1 cellular context compared by ENCODE assay signal in genomic region chr17:39014795-39015545, GRCh38.
TF ChIP-seq lines count a peak whose summit lies in the region.

No MANE protein-coding gene starts in this region.

TF ChIP-seq in GM23338, 12 proteins besides CTCF, POLR2A, EP300 and RAD21 (continued from another document):
- no peak for TF ChIP-seq ZNF462 (CRISPR knock-in tag; IDR thresholded peaks at IDR 0.05)
